ENCODE assay signal across 14 cellular contexts in the genomic region with DNA sequence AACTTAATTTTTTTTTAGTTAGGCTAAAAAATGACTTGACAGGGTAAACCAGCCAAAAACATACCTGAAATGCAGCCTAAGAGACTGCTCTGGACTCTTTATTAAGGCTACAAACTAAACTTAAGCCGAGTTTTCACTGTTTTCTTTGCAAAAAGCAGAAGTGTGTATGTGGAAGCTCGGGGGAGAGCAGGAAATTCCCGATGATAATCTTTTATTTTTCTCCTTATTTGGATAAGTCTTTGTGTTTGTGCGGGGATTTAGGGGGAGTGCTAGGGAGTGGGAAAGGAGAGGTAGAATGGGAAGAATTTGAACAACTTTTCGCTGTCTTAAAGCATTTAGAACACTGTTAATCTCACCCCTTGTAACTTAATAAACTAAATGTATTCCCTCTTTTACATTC. TPM values are rescaled to one million over a fixed set of nuclear protein-coding genes. Genes with fewer than 3 reads are reported as not detected.
DNase-seq lines count a peak whose midpoint lies in the region; TF ChIP-seq lines count a peak whose summit lies in the region.
"Had no signal": no experiment of that assay in that cellular context is flagged by ENCODE, and none has a peak within 500 bp of the region (broad histone marks: within the 10 kb centered on the region; RNA-seq: fewer than 3 reads in every experiment).

No MANE protein-coding gene starts in this region.

- peak overlapping the region; percentile 2 for H3K4me3 Mint-ChIP-seq in type B pancreatic cell

- TF ChIP-seq CTCF in cardiac fibroblast (IDR thresholded peaks at IDR 0.05; ENCODE audit: low read depth, low read length) (no peak), type B pancreatic cell (conservative IDR thresholded peaks at IDR 0.05) (no peak)

- no peaks in the 10 kb centered on the region for H3K9me3 Mint-ChIP-seq in type B pancreatic cell

- peaks cover 23% of the 10 kb centered on the region for H3K36me3 Mint-ChIP-seq in type B pancreatic cell

- H3K27me3 Mint-ChIP-seq in type B pancreatic cell = no peaks in the 10 kb centered on the region

- H3K4me3 ChIP-seq in cardiac fibroblast (replicated peaks in 1 of 2; ENCODE audit: low read depth in 2 of 2, low read length in 2 of 2) = peak overlapping the region in 1 of 2 donors; percentile 15
- H3K4me3 ChIP-seq: tibial nerve had no signal

- peak overlapping the region; percentile 14 for H3K27ac Mint-ChIP-seq in type B pancreatic cell

- H3K4me1 Mint-ChIP-seq in type B pancreatic cell (ENCODE audit: unreplicated experiment) = no peaks in the 10 kb centered on the region

- DNase-seq in SKM-1 treated with dmso at 0.1 percent for 144 hours (lab: John Stamatoyannopoulos, UW; ENCODE audit: unreplicated experiment) (peak; percentile 11), SKM-1 (lab: John Stamatoyannopoulos, UW; ENCODE audit: unreplicated experiment) (no peak), cardiac fibroblast (ENCODE audit: low read depth in 2 of 2) (peak; percentile 60 to 72), lung microvascular endothelial cell (ENCODE audit: low read depth in 2 of 2) (peak; percentile 57), type B pancreatic cell (ENCODE audit: extremely low spot score, unreplicated experiment) (no peak), T-helper 2 cell (no peak), NCI-H345 (lab: John Stamatoyannopoulos, UW) (no peak), NCI-H1105 (lab: John Stamatoyannopoulos, UW) (no peak)
- DNase-seq: 8988T, Calu3, NCI-H1436, NCI-H524 had no signal

RNA-seq across cellular contexts. Expression of gene GPR21, which starts 30.7 kb away (rescaled TPM):
- total RNA-seq in lung microvascular endothelial cell = 0.44 and 0.60 TPM in 2 replicates
- 0.46 and 1.1 TPM in 2 replicates for total RNA-seq in type B pancreatic cell (ENCODE audit: low replicate concordance)
- total RNA-seq: RPMI7951 had no signal

Comparison
In these comparisons a context has a peak if more than half of its experiments do, and no peak if none do; other contexts are left out.
1. DNase-seq: peak in SKM-1 treated with dmso at 0.1 percent for 144 hours (single experiment), cardiac fibroblast (2 of 2) and lung microvascular endothelial cell (2 of 2); none in SKM-1 (single experiment), type B pancreatic cell (single experiment), T-helper 2 cell (0 of 5), NCI-H345 (single experiment) and NCI-H1105 (single experiment).